In the genomic region with DNA sequence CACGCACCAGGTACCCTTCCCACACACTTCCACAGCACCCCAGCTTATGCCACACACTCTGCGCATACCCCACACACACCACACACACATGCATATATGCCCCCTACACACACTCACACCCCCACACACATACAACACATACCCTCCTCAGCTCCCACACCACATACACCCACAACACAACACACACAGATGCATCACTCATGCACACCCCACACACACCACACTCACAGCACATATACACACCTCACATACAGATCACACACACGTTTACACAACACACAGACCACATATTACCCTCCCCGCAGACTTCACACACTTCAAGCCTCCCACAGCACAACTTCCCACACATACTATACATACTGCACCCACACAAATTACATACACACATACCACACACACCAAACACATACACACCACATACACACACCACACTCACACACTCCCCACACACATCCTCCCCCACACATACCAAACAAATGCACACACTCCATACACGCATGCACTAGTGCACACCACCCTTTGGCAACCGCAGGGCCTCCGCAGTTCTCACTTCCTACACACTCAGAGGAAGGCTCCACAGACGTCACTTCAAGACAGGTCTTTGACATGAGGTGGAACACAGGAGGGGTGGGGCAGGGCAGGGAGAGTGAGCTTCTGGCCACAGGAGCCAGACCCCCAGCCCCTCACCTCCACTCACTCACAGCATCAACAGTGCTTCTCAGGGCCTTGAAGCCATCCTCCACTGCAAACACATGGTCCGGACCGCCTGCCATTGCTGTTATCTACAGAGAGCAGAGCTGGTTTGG, we compare ENCODE assay signal across 8 cellular contexts. TPM values are rescaled to one million over a fixed set of nuclear protein-coding genes. Genes with fewer than 3 reads are reported as not detected.
DNase-seq lines count a peak whose midpoint lies in the region; ATAC-seq, FAIRE-seq and TF ChIP-seq lines count a peak whose summit lies in the region.

No MANE protein-coding gene starts in this region.

- no peak for FAIRE-seq in K562 (lab: Jason Lieb, UNC)
- no peak for FAIRE-seq in pancreas (lab: Jason Lieb, UNC)

- in situ Hi-C loops in K562 (cut with MboI): no loop called here

- peaks cover 37% of the 10 kb centered on the region for H3K4me1 Mint-ChIP-seq in stimulated activated naive CD8-positive, alpha-beta T cell treated with anti-CD3 and anti-CD28 coated beads, Interleukin-15, amount 100 ng/mL, for 72 hours

- H3K27ac ChIP-seq in SU-DHL-6 (ENCODE audit: low read depth, low read length) (no peak overlapping the region), K562 (ENCODE audit: extremely low read depth, low read depth, low read length) (no peak overlapping the region), pancreas (no peak overlapping the region), uterus (no peak overlapping the region)

- peaks cover 0 to 5% of the 10 kb centered on the region in 2 donors for H3K9me3 Mint-ChIP-seq in stimulated activated naive CD8-positive, alpha-beta T cell treated with anti-CD3 and anti-CD28 coated beads, Interleukin-15, amount 100 ng/mL, for 72 hours

- no peaks in the 10 kb centered on the region for H3F3A ChIP-seq in SU-DHL-6 (ENCODE audit: insufficient read depth)

- TF ChIP-seq EP300 in K562 (IDR thresholded peaks at IDR 0.05; ENCODE audit: low read length): no peak

- H3K9ac ChIP-seq in SU-DHL-6 (ENCODE audit: low read length): no peak overlapping the region; the same call in 1 of the 2 replicates
- 0 out of 4 replicates have a peak overlapping the region, but pooled peaks of 1 of the 2 experiments have one; percentile 22 for H3K9ac ChIP-seq in K562 (ENCODE audit: insufficient read depth in 1 of 2, low read depth in 2 of 2, low read length in 2 of 2)

- H3K36me3 ChIP-seq in SU-DHL-6 (ENCODE audit: low read length) (no peaks in the 10 kb centered on the region), K562 (ENCODE audit: control insufficient read depth, insufficient read depth, low read length) (no peaks in the 10 kb centered on the region), pancreas (no peaks in the 10 kb centered on the region), uterus (no peaks in the 10 kb centered on the region)

- H3K27me3 Mint-ChIP-seq in stimulated activated naive CD8-positive, alpha-beta T cell treated with anti-CD3 and anti-CD28 coated beads, Interleukin-15, amount 100 ng/mL, for 72 hours: no peaks in the 10 kb centered on the region

- H3K4me1 ChIP-seq in K562 (replicated peaks in 1 of 2; ENCODE audit: control insufficient read depth in 2 of 2, insufficient read depth in 2 of 2, low read length in 2 of 2) (peaks cover 3 to 10% of the 10 kb centered on the region in 2 experiments; a peak in 4 of 5 replicates), pancreas (no peaks in the 10 kb centered on the region), uterus (no peaks in the 10 kb centered on the region)

- no peaks in the 10 kb centered on the region for H3K9me3 ChIP-seq in SU-DHL-6 (ENCODE audit: insufficient read depth, low read length)
- no peaks in the 10 kb centered on the region for H3K9me3 ChIP-seq in K562 (replicated peaks; ENCODE audit: control insufficient read depth, insufficient read depth, low read depth, low read length)
- H3K9me3 ChIP-seq in pancreas: no peaks in the 10 kb centered on the region
- no peaks in the 10 kb centered on the region for H3K9me3 ChIP-seq in uterus

- H3K4me3 ChIP-seq in SU-DHL-6 (ENCODE audit: insufficient read depth, low read length, poor library complexity, severe bottlenecking) (no peak overlapping the region), K562 (no peak overlapping the region), pancreas (no peak overlapping the region), uterus (no peak overlapping the region)

- peaks cover 3% of the 10 kb centered on the region for H3K9me1 ChIP-seq in K562 (ENCODE audit: control insufficient read depth, insufficient read depth, low read length)

- TF ChIP-seq POLR2A in K562 (conservative IDR thresholded peaks at IDR 0.05) (no peak), uterus (IDR thresholded peaks at IDR 0.05) (no peak)

- no TSS peak for BruUV-seq in K562 (replicated peaks; lab: Mats Ljungman, UMichigan)

- H3K27me3 ChIP-seq in SU-DHL-6 (ENCODE audit: low read length) (no peaks in the 10 kb centered on the region), K562 (ENCODE audit: control insufficient read depth in 2 of 2, insufficient read depth in 2 of 2, low read length in 2 of 2) (peaks cover 10 to 27% of the 10 kb centered on the region in 2 experiments), pancreas (no peaks in the 10 kb centered on the region), uterus (no peaks in the 10 kb centered on the region)

- TF ChIP-seq CTCF in SU-DHL-6 (IDR thresholded peaks at IDR 0.05; ENCODE audit: insufficient read depth, low read length, poor library complexity, severe bottlenecking) (no peak), K562 (IDR thresholded peaks at IDR 0.05 in 2 of 3, conservative IDR thresholded peaks at IDR 0.05 in 1 of 3; ENCODE audit: insufficient read depth in 2 of 3, low read depth in 1 of 3, low read length in 3 of 3) (no peak), pancreas (IDR thresholded peaks at IDR 0.05) (no peak), uterus (IDR thresholded peaks at IDR 0.05) (no peak)

- CTCF ChIA-PET in K562 (lab: Yijun Ruan, JAX; ENCODE audit: low intra/inter-chr PET ratio): no interaction called here

- H3K9me2 ChIP-seq in SU-DHL-6 (replicated peaks; ENCODE audit: insufficient read depth, low read length): no peaks in the 10 kb centered on the region

- no peak overlapping the region for H3K27ac Mint-ChIP-seq in stimulated activated naive CD8-positive, alpha-beta T cell treated with anti-CD3 and anti-CD28 coated beads, Interleukin-15, amount 100 ng/mL, for 72 hours

- H2AFZ ChIP-seq in SU-DHL-6 (ENCODE audit: low read depth, low read length, severe bottlenecking): no peak overlapping the region
- H2AFZ ChIP-seq in K562 (ENCODE audit: low read depth, low read length): peak overlapping the region; percentile 9; the same call in 1 of the 2 replicates

- H3K4me2 ChIP-seq in SU-DHL-6 (ENCODE audit: low read depth, low read length, poor library complexity, severe bottlenecking) (peak overlapping the region; percentile 35), K562 (ENCODE audit: insufficient read depth, low read length) (no peak overlapping the region)

- 4% methylated on average over 10 of the region's 10 CpGs for WGBS in K562 (ENCODE audit: insufficient coverage, low coverage, missing lambda C conversion rate)
- WGBS in pancreas, 2 donors: 63 to 78% methylated on average over 10 of the region's 10 CpGs

- no peaks in the 10 kb centered on the region for H3K79me2 ChIP-seq in SU-DHL-6 (ENCODE audit: insufficient read depth, low read length)
- no peaks in the 10 kb centered on the region for H3K79me2 ChIP-seq in K562 (ENCODE audit: control insufficient read depth, insufficient read depth, low read length)

- POLR2A ChIA-PET in K562 (lab: Yijun Ruan, JAX): no interaction called here

- intact Hi-C loops in K562 (cut with micrococcal nuclease): no loop called here
- intact Hi-C loops in pancreas (cut with DNase I): no loop called here
- intact Hi-C loops in uterus (cut with DNase I; ENCODE audit: low total_unique reads): no loop called here

- ATAC-seq in GM21515 (IDR thresholded peaks at IDR 0.05; ENCODE audit: unreplicated experiment): peak; percentile 87
- ATAC-seq in K562: no peak; the same call in 2 of the 3 replicates
- ATAC-seq in stimulated activated naive CD8-positive, alpha-beta T cell treated with anti-CD3 and anti-CD28 coated beads, Interleukin-15, amount 100 ng/mL, for 72 hours: peak; percentile 81
- no peak for ATAC-seq in pancreas
- ATAC-seq in HG03565 (IDR thresholded peaks at IDR 0.05; ENCODE audit: unreplicated experiment): no peak

- TF ChIP-seq RAD21 in K562 (CRISPR knock-in tag; conservative IDR thresholded peaks at IDR 0.05 in 1 of 2, IDR thresholded peaks at IDR 0.05 in 1 of 2): no peak

- DNase-seq in K562 (ENCODE audit: extremely low read depth in 1 of 4, low spot score in 3 of 4): no peak
- DNase-seq in stimulated activated naive CD8-positive, alpha-beta T cell treated with anti-CD3 and anti-CD28 coated beads, Interleukin-15, amount 100 ng/mL, for 72 hours: peak; percentile 50 to 52
- no peak for DNase-seq in hypothalamus (lab: John Stamatoyannopoulos, UW)
- DNase-seq in pancreas: no peak
- no peak for DNase-seq in uterus

- no peak overlapping the region for H3K4me3 Mint-ChIP-seq in stimulated activated naive CD8-positive, alpha-beta T cell treated with anti-CD3 and anti-CD28 coated beads, Interleukin-15, amount 100 ng/mL, for 72 hours

- H4K20me1 ChIP-seq in SU-DHL-6 (ENCODE audit: low read depth, low read length): no peaks in the 10 kb centered on the region
- peaks cover 5% of the 10 kb centered on the region; the same call in 1 of the 2 replicates for H4K20me1 ChIP-seq in K562 (replicated peaks; ENCODE audit: control insufficient read depth, insufficient read depth, low read length)

TF ChIP-seq in K562, 482 proteins besides CTCF, POLR2A, EP300 and RAD21:
- TF ChIP-seq CBFA2T3 (IDR thresholded peaks at IDR 0.05) (0 out of 2 replicates have a peak, but pooled peaks have one; percentile 5), MCM7 (IDR thresholded peaks at IDR 0.05) (no peak), EGR1 (conservative IDR thresholded peaks at IDR 0.05) (peak; percentile 18; the same call in 1 of the 2 replicates)

RNA-seq across cellular contexts. Expression of a gene that starts 18.5 kb away (rescaled TPM):
- total RNA-seq in K562 (2011; cell fraction: chromatin; rRNA removed; ENCODE audit: low replicate concordance): not detected in 2 replicates
- not detected in 2 replicates for total RNA-seq in K562 (2011; cell fraction: nucleolus; rRNA removed)
- not detected in 2 replicates for total RNA-seq in K562 (2011; cell fraction: nucleoplasm; rRNA removed)
- total RNA-seq in K562 (2014; rRNA removed) (not detected in 2 replicates), K562 (2014; rRNA removed; fragmentation: Illumina TruSeq; extraction: Trizol) (not detected in 2 replicates), K562 (2015; rRNA removed; fragmentation: Illumina TruSeq; extraction: Trizol) (not detected in 2 replicates), K562 (2021) (not detected in 2 replicates), pancreas (not detected), uterus (under 1 TPM in 1 of 4 donors, not detected in 3; 0.27 TPM)
- polyA plus RNA-seq in K562 (2011; rRNA removed) (not detected in 2 replicates), K562 (2014; fragmentation: Illumina TruSeq; extraction: Trizol) (not detected in 2 replicates), K562 (2014; fragmentation: Nextera tagmentation; extraction: Ambion mirVana) (not detected), K562 (2014; rRNA removed) (not detected in 2 replicates), pancreas (under 1 TPM in 1 of 2 donors, not detected in 1; 0.15 TPM)
- not detected in 2 replicates for polyA plus RNA-seq in K562 (2011; cell fraction: cytosol; rRNA removed)
- polyA plus RNA-seq in K562 (2011; cell fraction: nucleus; rRNA removed): not detected in 2 replicates
- 0.07 TPM in 1 of 2 replicates, not detected in the other for polyA plus RNA-seq in K562 (2012)
- polyA minus RNA-seq in K562 (2011; rRNA and poly(A)+ RNA removed): not detected in 2 replicates
- polyA minus RNA-seq in K562 (2011; cell fraction: cytosol; rRNA and poly(A)+ RNA removed): not detected in 2 replicates
- not detected in 2 replicates for polyA minus RNA-seq in K562 (2011; cell fraction: nucleus; rRNA and poly(A)+ RNA removed)

Comparison
In these comparisons a context has a peak if more than half of its experiments do, and no peak if none do; other contexts are left out.
1. ATAC-seq: peak in GM21515 (single experiment) and stimulated activated naive CD8-positive, alpha-beta T cell treated with anti-CD3 and anti-CD28 coated beads, Interleukin-15, amount 100 ng/mL, for 72 hours (single experiment); none in K562 (single experiment), pancreas (0 of 4) and HG03565 (single experiment).
2. DNase-seq: peak in stimulated activated naive CD8-positive, alpha-beta T cell treated with anti-CD3 and anti-CD28 coated beads, Interleukin-15, amount 100 ng/mL, for 72 hours (2 of 2); none in K562 (0 of 4), hypothalamus (0 of 51), pancreas (0 of 6) and uterus (0 of 2).